Comparison of ENCODE assay signal across 12 cellular contexts in the genomic region with DNA sequence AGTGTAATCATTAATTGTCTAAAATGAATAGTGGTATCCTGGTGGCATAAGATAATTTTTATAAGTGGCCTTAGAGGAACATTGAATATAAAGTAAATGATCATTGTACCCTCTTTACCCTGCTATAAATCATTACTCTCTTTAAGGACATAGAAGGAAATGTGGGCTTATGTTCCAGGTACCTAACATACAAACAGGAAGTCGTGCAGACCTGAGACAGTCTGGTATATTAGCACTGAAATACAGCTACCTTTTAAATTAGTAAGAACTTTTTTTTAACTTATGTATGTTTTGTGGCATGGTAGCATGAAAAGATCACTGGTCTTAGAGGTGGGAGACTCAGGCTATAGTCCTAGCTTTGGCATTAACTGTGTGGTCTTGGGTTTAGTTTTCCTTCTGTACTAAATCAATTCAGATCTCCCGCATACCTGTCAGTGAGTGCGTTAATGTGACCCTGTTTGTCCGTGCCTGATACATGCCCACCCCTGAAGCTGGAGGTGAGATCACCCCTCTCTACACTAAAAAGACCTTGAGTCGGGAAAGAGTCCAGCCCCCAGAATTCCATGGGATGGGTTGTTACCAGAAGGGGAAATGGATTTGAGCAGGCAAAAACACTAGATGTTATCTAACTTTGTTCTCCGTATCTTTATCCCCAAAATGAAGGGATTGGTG. TPM values are rescaled to one million over a fixed set of nuclear protein-coding genes. Genes with fewer than 3 reads are reported as not detected.
DNase-seq lines count a peak whose midpoint lies in the region; ATAC-seq, FAIRE-seq and TF ChIP-seq lines count a peak whose summit lies in the region.
"Had no signal": no experiment of that assay in that cellular context is flagged by ENCODE, and none has a peak within 500 bp of the region (broad histone marks: within the 10 kb centered on the region; RNA-seq: fewer than 3 reads in every experiment).

No MANE protein-coding gene starts in this region.

- H3K27me3 ChIP-seq in astrocyte (ENCODE audit: insufficient read depth, low read length) = no peaks in the 10 kb centered on the region
- H3K27me3 ChIP-seq: body of pancreas, suprapubic skin had no signal

- H2AFZ ChIP-seq in astrocyte (ENCODE audit: low read depth, low read length) = no peak overlapping the region

- H3K79me2 ChIP-seq in astrocyte (ENCODE audit: insufficient read depth, low read length) = no peaks in the 10 kb centered on the region

- TF ChIP-seq CTCF in HEK293 (tag by site-specific recombination; IDR thresholded peaks at IDR 0.05) = no peak
- no peak for TF ChIP-seq CTCF in astrocyte (IDR thresholded peaks at IDR 0.05; ENCODE audit: insufficient read depth, low read depth, low read length)

- no peaks in the 10 kb centered on the region for H3K27me3 Mint-ChIP-seq in activated CD8-positive, alpha-beta memory T cell treated with anti-CD3 and anti-CD28 coated beads, Interleukin-2, amount 10 ng/mL, durations not matched to agents 7 days and 5 days
- H3K27me3 Mint-ChIP-seq in astrocyte (ENCODE audit: low read depth, unreplicated experiment) = no peaks in the 10 kb centered on the region

- H3K4me2 ChIP-seq in astrocyte (ENCODE audit: low read length) = no peak overlapping the region

- H3K27ac ChIP-seq in HEK293 (ENCODE audit: extremely low read depth, low read depth, low read length) = no peak overlapping the region
- H3K27ac ChIP-seq in astrocyte (ENCODE audit: low read depth, low read length) = no peak overlapping the region
- H3K27ac ChIP-seq: body of pancreas, suprapubic skin had no signal

- peak; percentile 27 for ATAC-seq in activated CD8-positive, alpha-beta memory T cell treated with anti-CD3 and anti-CD28 coated beads, Interleukin-2, amount 10 ng/mL, durations not matched to agents 7 days and 5 days
- ATAC-seq in HG03097 (IDR thresholded peaks at IDR 0.05; ENCODE audit: low FRiP score, unreplicated experiment) = no peak
- ATAC-seq: body of pancreas had no signal

- H3K9me3 ChIP-seq in HEK293 (ENCODE audit: control insufficient read depth, insufficient read depth, low read depth, low read length) (no peaks in the 10 kb centered on the region), astrocyte (ENCODE audit: insufficient read depth, low read depth, low read length) (no peaks in the 10 kb centered on the region)
- H3K9me3 ChIP-seq: body of pancreas, suprapubic skin had no signal

- H3K4me3 ChIP-seq in HEK293 (ENCODE audit: low read depth, low read length) (no peak overlapping the region), astrocyte (ENCODE audit: insufficient read depth, low read depth, low read length) (no peak overlapping the region)
- H3K4me3 ChIP-seq: body of pancreas, suprapubic skin had no signal

- no peaks in the 10 kb centered on the region for H3K36me3 Mint-ChIP-seq in activated CD8-positive, alpha-beta memory T cell treated with anti-CD3 and anti-CD28 coated beads, Interleukin-2, amount 10 ng/mL, durations not matched to agents 7 days and 5 days
- H3K36me3 Mint-ChIP-seq in astrocyte (ENCODE audit: low read depth, unreplicated experiment) = no peaks in the 10 kb centered on the region

- H3K27ac Mint-ChIP-seq in activated CD8-positive, alpha-beta memory T cell treated with anti-CD3 and anti-CD28 coated beads, Interleukin-2, amount 10 ng/mL, durations not matched to agents 7 days and 5 days = no peak overlapping the region
- peak overlapping the region; percentile 2 for H3K27ac Mint-ChIP-seq in astrocyte (ENCODE audit: unreplicated experiment)

- no peaks in the 10 kb centered on the region for H4K20me1 ChIP-seq in astrocyte (ENCODE audit: insufficient read depth, low read length)

- CTCF ChIA-PET in activated CD8-positive, alpha-beta memory T cell treated with anti-CD3 and anti-CD28 coated beads, Interleukin-2, amount 10 ng/mL, durations not matched to agents 7 days and 5 days (lab: Charles Lee) = no interaction called here
- CTCF ChIA-PET in HEK293 (lab: Yijun Ruan, JAX) = interaction anchor here (0.6 to 0.7 kb wide), 3 partner anchors 193 to 979 kb away, joined by 3 read pairs; no protein-coding TSS in a partner anchor

- no peak overlapping the region for H3K4me3 Mint-ChIP-seq in activated CD8-positive, alpha-beta memory T cell treated with anti-CD3 and anti-CD28 coated beads, Interleukin-2, amount 10 ng/mL, durations not matched to agents 7 days and 5 days
- H3K4me3 Mint-ChIP-seq in astrocyte (ENCODE audit: unreplicated experiment) = no peak overlapping the region

- H3K4me1 ChIP-seq in HEK293 (ENCODE audit: control insufficient read depth, insufficient read depth, low read length) (peaks cover 16% of the 10 kb centered on the region), astrocyte (ENCODE audit: insufficient read depth, low read length) (peaks cover 13% of the 10 kb centered on the region)
- H3K4me1 ChIP-seq: body of pancreas, suprapubic skin had no signal

- FAIRE-seq in astrocyte (lab: Jason Lieb, UNC) = no peak

- no peak for DNase-seq in activated CD8-positive, alpha-beta memory T cell treated with anti-CD3 and anti-CD28 coated beads, Interleukin-2, amount 10 ng/mL, durations not matched to agents 7 days and 5 days
- no peak for DNase-seq in activated CD8-positive, alpha-beta memory T cell treated with anti-CD3 and anti-CD28 coated beads, Interleukin-2, amount 50 U/mL, for 48 hours
- DNase-seq in astrocyte (ENCODE audit: low read depth) (no peak), renal cortical epithelial cell (ENCODE audit: low read depth) (peak; percentile 34), SW480 (ENCODE audit: low spot score) (no peak), EL (no peak)
- DNase-seq: body of pancreas, NCI-H1930, occipital lobe had no signal

- H3K36me3 ChIP-seq in HEK293 (ENCODE audit: control insufficient read depth in 2 of 2, insufficient read depth in 1 of 2, low read length in 2 of 2) (no peaks in the 10 kb centered on the region), astrocyte (ENCODE audit: insufficient read depth, low read length) (no peaks in the 10 kb centered on the region)
- H3K36me3 ChIP-seq: suprapubic skin had no signal

- POLR2A ChIA-PET in HEK293 (lab: Yijun Ruan, JAX) = interaction anchor here (1.0 kb wide), 1 partner anchor 223 kb away, joined by 5 read pairs; no protein-coding TSS in a partner anchor

- H3K9me3 Mint-ChIP-seq in activated CD8-positive, alpha-beta memory T cell treated with anti-CD3 and anti-CD28 coated beads, Interleukin-2, amount 10 ng/mL, durations not matched to agents 7 days and 5 days (ENCODE audit: low read depth) = peaks cover 2% of the 10 kb centered on the region
- H3K9me3 Mint-ChIP-seq in astrocyte (ENCODE audit: unreplicated experiment) = no peaks in the 10 kb centered on the region

- no peak overlapping the region for H3K9ac ChIP-seq in astrocyte (ENCODE audit: low read length)

- H3K4me1 Mint-ChIP-seq in activated CD8-positive, alpha-beta memory T cell treated with anti-CD3 and anti-CD28 coated beads, Interleukin-2, amount 10 ng/mL, durations not matched to agents 7 days and 5 days = peaks cover 14% of the 10 kb centered on the region
- peaks cover 22% of the 10 kb centered on the region for H3K4me1 Mint-ChIP-seq in astrocyte (ENCODE audit: low read depth, unreplicated experiment)

TF ChIP-seq in HEK293, 187 proteins besides CTCF, POLR2A, EP300 and RAD21:
- no peak for TF ChIP-seq ZNF561 (tag by site-specific recombination; IDR thresholded peaks at IDR 0.05; ENCODE audit: borderline replicate concordance)
- TF ChIP-seq PRDM10 (tag by site-specific recombination; IDR thresholded peaks at IDR 0.05) = peak; percentile 82
- TF ChIP-seq GLIS1 (tag by site-specific recombination; IDR thresholded peaks at IDR 0.05) = no peak
- TF ChIP-seq ZNF792 (tag by site-specific recombination; IDR thresholded peaks at IDR 0.05) = no peak

RNA-seq across cellular contexts. Expression of gene ERBIN, which starts 59.4 kb away (rescaled TPM):
- total RNA-seq in activated CD8-positive, alpha-beta memory T cell treated with anti-CD3 and anti-CD28 coated beads, Interleukin-2, amount 10 ng/mL, durations not matched to agents 7 days and 5 days = 10 to 100 TPM; 40.8 to 40.9 TPM
- total RNA-seq in astrocyte (80.8 and 83.4 TPM in 2 replicates), renal cortical epithelial cell (104 and 108 TPM in 2 replicates)
